Comparison of ENCODE assay signal across 8 cellular contexts in genomic region chr6:54737247-54737646, GRCh38.
DNase-seq lines count a peak whose midpoint lies in the region; ATAC-seq, FAIRE-seq and TF ChIP-seq lines count a peak whose summit lies in the region.

No MANE protein-coding gene starts in this region.

- H3K4me2 ChIP-seq in endothelial cell of umbilical vein (ENCODE audit: insufficient read depth, low read length), result no peak overlapping the region

- H3K4me1 ChIP-seq in BE2C, result no peaks in the 10 kb centered on the region
- H3K4me1 ChIP-seq in endothelial cell of umbilical vein (ENCODE audit: control insufficient read depth, extremely low read depth, insufficient read depth, low read length), result no peaks in the 10 kb centered on the region

- H3K27ac ChIP-seq in endothelial cell of umbilical vein (ENCODE audit: insufficient read depth, low read depth, low read length), result no peak overlapping the region

- TF ChIP-seq CTCF in BE2C (IDR thresholded peaks at IDR 0.05; ENCODE audit: low read depth, low read length), result peak; percentile 42
- TF ChIP-seq CTCF in endothelial cell of umbilical vein (IDR thresholded peaks at IDR 0.05; ENCODE audit: extremely low read depth in 1 of 2, insufficient read depth in 1 of 2, low read depth in 1 of 2, low read length in 2 of 2), result peak; percentile 15 to 29

- no peak overlapping the region for H3K4me3 ChIP-seq in BE2C (ENCODE audit: low read depth, low read length)
- no peak overlapping the region for H3K4me3 ChIP-seq in endothelial cell of umbilical vein (replicated peaks in 1 of 3; ENCODE audit: insufficient read depth in 1 of 3, low read depth in 1 of 3, low read length in 3 of 3)

- CTCF ChIA-PET in endothelial cell of umbilical vein (lab: Charles Lee), result interaction anchor here (1.1 to 1.5 kb wide), 3 partner anchors 12 to 751 kb away, joined by 4 to 8 read pairs (median 7); no protein-coding TSS in a partner anchor

- H3K36me3 ChIP-seq in BE2C (no peaks in the 10 kb centered on the region), endothelial cell of umbilical vein (ENCODE audit: control insufficient read depth in 2 of 2, extremely low read depth in 1 of 2, insufficient read depth in 2 of 2, low read length in 2 of 2) (no peaks in the 10 kb centered on the region)

- no peak for FAIRE-seq in endothelial cell of umbilical vein (lab: Jason Lieb, UNC)

- dilution Hi-C loops in endothelial cell of umbilical vein (cut with MboI; ENCODE audit: extremely low pct_ligation_motif_present, low sequenced_read_pairs), result no loop called here

- ATAC-seq in GM18858 (IDR thresholded peaks at IDR 0.05; ENCODE audit: unreplicated experiment) (peak; percentile 73), HG03135 (IDR thresholded peaks at IDR 0.05; ENCODE audit: unreplicated experiment) (no peak), HG02852 (IDR thresholded peaks at IDR 0.05; ENCODE audit: unreplicated experiment) (no peak)

- no peaks in the 10 kb centered on the region; the same call in 1 of the 2 replicates for H3K9me3 ChIP-seq in BE2C
- no peaks in the 10 kb centered on the region for H3K9me3 ChIP-seq in endothelial cell of umbilical vein (replicated peaks; ENCODE audit: control insufficient read depth, insufficient read depth, low read length)

- no TSS peak for BruUV-seq in endothelial cell of umbilical vein (replicated peaks; lab: Mats Ljungman, UMichigan)

- no peaks in the 10 kb centered on the region for H3K79me2 ChIP-seq in endothelial cell of umbilical vein (ENCODE audit: control insufficient read depth, insufficient read depth, low read length)

- H2AFZ ChIP-seq in endothelial cell of umbilical vein (ENCODE audit: low read depth, low read length), result no peak overlapping the region

- no peak overlapping the region for H3K9ac ChIP-seq in endothelial cell of umbilical vein (replicated peaks; ENCODE audit: extremely low read depth, insufficient read depth, low read length)

- H3K27me3 ChIP-seq in BE2C, result no peaks in the 10 kb centered on the region
- no peaks in the 10 kb centered on the region for H3K27me3 ChIP-seq in endothelial cell of umbilical vein (ENCODE audit: control insufficient read depth in 2 of 2, insufficient read depth in 2 of 2, low read length in 2 of 2)

- in situ Hi-C loops in KBM-7 (cut with MboI; ENCODE audit: low pct_unique_long_range_greater_than_20kb, low sequenced_read_pairs), result no loop called here

- no peaks in the 10 kb centered on the region for H4K20me1 ChIP-seq in endothelial cell of umbilical vein (replicated peaks; ENCODE audit: control insufficient read depth, extremely low read depth, insufficient read depth, low read length)

- intact Hi-C loops in endothelial cell of umbilical vein (cut with micrococcal nuclease), result loop anchor here (1.0 kb wide), 1 partner anchor 751 kb away; no protein-coding TSS in a partner anchor

- H3K9me1 ChIP-seq in endothelial cell of umbilical vein (replicated peaks; ENCODE audit: control insufficient read depth, extremely low read depth, insufficient read depth, low read length), result no peaks in the 10 kb centered on the region

- DNase-seq in BE2C (peak; percentile 31), KBM-7 (peak; percentile 19), endothelial cell of umbilical vein (ENCODE audit: low read depth, low spot score) (no peak), SW480 (ENCODE audit: low spot score) (no peak), NCI-H1436 (lab: John Stamatoyannopoulos, UW) (no peak)

- no peak for TF ChIP-seq POLR2A in endothelial cell of umbilical vein (IDR thresholded peaks at IDR 0.05; ENCODE audit: low read depth, low read length)

- POLR2A ChIA-PET in endothelial cell of umbilical vein (lab: Charles Lee), result no interaction called here

TF ChIP-seq in endothelial cell of umbilical vein, 7 proteins besides CTCF, POLR2A, EP300 and RAD21:
- TF ChIP-seq GATA2 (IDR thresholded peaks at IDR 0.05; ENCODE audit: insufficient read depth, insufficient read length, low read depth, low read length) (no peak), MYC (IDR thresholded peaks at IDR 0.05; ENCODE audit: low read depth, low read length) (no peak), EZH2 (IDR thresholded peaks at IDR 0.05; ENCODE audit: borderline replicate concordance, low read depth, low read length, severe bottlenecking) (no peak), MAX (IDR thresholded peaks at IDR 0.05; ENCODE audit: insufficient read depth, insufficient read length) (no peak), FOS (IDR thresholded peaks at IDR 0.05; ENCODE audit: borderline replicate concordance, insufficient read depth, low read length) (no peak), POLR2AphosphoS5 (IDR thresholded peaks at IDR 0.05; ENCODE audit: insufficient read depth, low read depth, low read length) (no peak), JUN (IDR thresholded peaks at IDR 0.05; ENCODE audit: borderline replicate concordance, insufficient read depth, insufficient read length, low read depth) (no peak)

Comparison
In these comparisons a context has a peak if more than half of its experiments do, and no peak if none do; other contexts are left out.
1. DNase-seq: peak in BE2C (single experiment) and KBM-7 (single experiment); none in endothelial cell of umbilical vein (single experiment), SW480 (single experiment) and NCI-H1436 (single experiment).